25 cellular contexts compared by ENCODE assay signal in genomic region chrX:153824348-153824747, GRCh38. TPM values are rescaled to one million over a fixed set of nuclear protein-coding genes. Genes with fewer than 3 reads are reported as not detected.
DNase-seq lines count a peak whose midpoint lies in the region; ATAC-seq and TF ChIP-seq lines count a peak whose summit lies in the region.
"Had no signal": no experiment of that assay in that cellular context is flagged by ENCODE, and none has a peak within 500 bp of the region (broad histone marks: within the 10 kb centered on the region; RNA-seq: fewer than 3 reads in every experiment).

No MANE protein-coding gene starts in this region.

- H3K9me3 ChIP-seq in osteoblast (ENCODE audit: low read depth, low read length): no peaks in the 10 kb centered on the region
- H3K9me3 ChIP-seq: BE2C had no signal

- peaks cover 21% of the 10 kb centered on the region for H3K27me3 Mint-ChIP-seq in activated CD4-positive, alpha-beta T cell treated with anti-CD3 and anti-CD28 coated beads, Interleukin-2, amount 10 ng/mL, durations not matched to agents 7 days and 5 days

- DNase-seq in AG08396 (ENCODE audit: low spot score) (peak; percentile 5), H7 (peak; percentile 20), germinal center (ENCODE audit: low spot score) (peak; percentile 0), osteoblast (ENCODE audit: insufficient read length, low spot score, missing footprints) (peak; percentile 74)
- no peak for DNase-seq in activated CD4-positive, alpha-beta T cell treated with anti-CD3 and anti-CD28 coated beads, Interleukin-2, amount 10 ng/mL, durations not matched to agents 7 days and 5 days
- DNase-seq: 8988T; BE2C; C1 segment of cervical spinal cord; CD4-positive, CD25-positive, alpha-beta regulatory T cell; CD8-positive, alpha-beta memory T cell; COR-L47; DMS 273 treated with DMSO at 0.1 percent for 48 hours; DMS53; DND-41; EL; H9 had no signal

- CTCF ChIA-PET in activated CD4-positive, alpha-beta T cell treated with anti-CD3 and anti-CD28 coated beads, Interleukin-2, amount 10 ng/mL, durations not matched to agents 7 days and 5 days (lab: Charles Lee): no interaction called here

- no peak overlapping the region for H3K27ac ChIP-seq in osteoblast (ENCODE audit: low read depth, low read length)
- H3K27ac ChIP-seq: HL-60 had no signal

- H3K36me3 ChIP-seq in H7 (replicated peaks; ENCODE audit: control insufficient read depth, insufficient read depth, low read length) (no peaks in the 10 kb centered on the region; the same call in 1 of the 2 replicates), osteoblast (ENCODE audit: insufficient read depth, low read length) (no peaks in the 10 kb centered on the region)
- H3K36me3 ChIP-seq: BE2C had no signal

- H3K27ac Mint-ChIP-seq in activated CD4-positive, alpha-beta T cell treated with anti-CD3 and anti-CD28 coated beads, Interleukin-2, amount 10 ng/mL, durations not matched to agents 7 days and 5 days: no peak overlapping the region
- H3K27ac Mint-ChIP-seq: CD4-positive, CD25-positive, alpha-beta regulatory T cell; GM23338 had no signal

- POLR2A ChIA-PET in activated CD4-positive, alpha-beta T cell treated with anti-CD3 and anti-CD28 coated beads, Interleukin-2, amount 10 ng/mL, durations not matched to agents 7 days and 5 days (lab: Charles Lee): no interaction called here

- no peaks in the 10 kb centered on the region for H3K9me3 Mint-ChIP-seq in activated CD4-positive, alpha-beta T cell treated with anti-CD3 and anti-CD28 coated beads, Interleukin-2, amount 10 ng/mL, durations not matched to agents 7 days and 5 days
- H3K9me3 Mint-ChIP-seq: CD8-positive, alpha-beta memory T cell; GM23338 had no signal

- H3K36me3 Mint-ChIP-seq in activated CD4-positive, alpha-beta T cell treated with anti-CD3 and anti-CD28 coated beads, Interleukin-2, amount 10 ng/mL, durations not matched to agents 7 days and 5 days (ENCODE audit: low read depth): no peaks in the 10 kb centered on the region
- H3K36me3 Mint-ChIP-seq: CD4-positive, CD25-positive, alpha-beta regulatory T cell had no signal

- no peak overlapping the region for H2AFZ ChIP-seq in osteoblast (ENCODE audit: low read length)
- H2AFZ ChIP-seq: GM23338 had no signal

- H3K27me3 ChIP-seq in H7 (ENCODE audit: control insufficient read depth, insufficient read depth, low read length) (no peaks in the 10 kb centered on the region), osteoblast (ENCODE audit: insufficient read depth, low read length) (peaks cover 35% of the 10 kb centered on the region)
- H3K27me3 ChIP-seq: BE2C had no signal

- no peak overlapping the region for H3K4me3 ChIP-seq in H7 (ENCODE audit: insufficient read depth, low read depth, low read length)
- H3K4me3 ChIP-seq in osteoblast (ENCODE audit: insufficient read depth, low read length): no peak overlapping the region
- H3K4me3 ChIP-seq: GM12878 had no signal

- no peak overlapping the region for H3K4me2 ChIP-seq in osteoblast (ENCODE audit: insufficient read depth, low read length)

- no peaks in the 10 kb centered on the region for H3K79me2 ChIP-seq in osteoblast (ENCODE audit: insufficient read depth, low read length)

- no peak for ATAC-seq in GM18517 (IDR thresholded peaks at IDR 0.05; ENCODE audit: unreplicated experiment)
- no peak for ATAC-seq in HG03565 (IDR thresholded peaks at IDR 0.05; ENCODE audit: unreplicated experiment)
- ATAC-seq in GM18909 (IDR thresholded peaks at IDR 0.05; ENCODE audit: poor library complexity, unreplicated experiment): no peak
- ATAC-seq: GM12878, GM23338 had no signal

- no peak for TF ChIP-seq CTCF in osteoblast (IDR thresholded peaks at IDR 0.05; ENCODE audit: extremely low read depth, low read depth, low read length)

- no peaks in the 10 kb centered on the region for H4K20me1 ChIP-seq in osteoblast (ENCODE audit: insufficient read depth, low read length)

- no peaks in the 10 kb centered on the region for H3K4me1 ChIP-seq in osteoblast (ENCODE audit: insufficient read depth, low read length)

- H3K4me3 Mint-ChIP-seq in activated CD4-positive, alpha-beta T cell treated with anti-CD3 and anti-CD28 coated beads, Interleukin-2, amount 10 ng/mL, durations not matched to agents 7 days and 5 days: no peak overlapping the region
- H3K4me3 Mint-ChIP-seq: CD4-positive, CD25-positive, alpha-beta regulatory T cell; H9 had no signal

- peaks cover 40% of the 10 kb centered on the region for H3K4me1 Mint-ChIP-seq in activated CD4-positive, alpha-beta T cell treated with anti-CD3 and anti-CD28 coated beads, Interleukin-2, amount 10 ng/mL, durations not matched to agents 7 days and 5 days

RNA-seq across cellular contexts. Expression of gene PDZD4, which starts 6.0 kb away (rescaled TPM):
- 73.0 and 76.3 TPM in 2 replicates for total RNA-seq in H7 (2014; rRNA removed; shearing (Covaris generic))
- under 0.01 TPM in 2 replicates for total RNA-seq in osteoblast
- total RNA-seq in activated CD4-positive, alpha-beta T cell treated with anti-CD3 and anti-CD28 coated beads, Interleukin-2, amount 10 ng/mL, durations not matched to agents 7 days and 5 days: under 1 TPM; 0.32 to 0.60 TPM

RNA-seq across cellular contexts. Expression of gene SSR4, which starts 29.9 kb away (rescaled TPM):
- 148 and 198 TPM in 2 replicates for total RNA-seq in H7 (2014; rRNA removed; shearing (Covaris generic))
- 156 and 172 TPM in 2 replicates for total RNA-seq in osteoblast
- 100 to 1,000 TPM; 193 to 203 TPM for total RNA-seq in activated CD4-positive, alpha-beta T cell treated with anti-CD3 and anti-CD28 coated beads, Interleukin-2, amount 10 ng/mL, durations not matched to agents 7 days and 5 days

RNA-seq across cellular contexts. Expression of gene IDH3G, which starts 30.2 kb away (rescaled TPM):
- 63.3 and 76.2 TPM in 2 replicates for total RNA-seq in H7 (2014; rRNA removed; shearing (Covaris generic))
- 40.2 and 42.7 TPM in 2 replicates for total RNA-seq in osteoblast
- total RNA-seq in activated CD4-positive, alpha-beta T cell treated with anti-CD3 and anti-CD28 coated beads, Interleukin-2, amount 10 ng/mL, durations not matched to agents 7 days and 5 days: 10 to 100 TPM; 60.1 to 64.8 TPM

RNA-seq across cellular contexts. Expression of gene SRPK3, which starts 43.5 kb away (rescaled TPM):
- not detected in 2 replicates for total RNA-seq in H7 (2014; rRNA removed; shearing (Covaris generic))
- 0.36 TPM in 1 of 2 replicates, not detected in the other for total RNA-seq in osteoblast
- total RNA-seq in activated CD4-positive, alpha-beta T cell treated with anti-CD3 and anti-CD28 coated beads, Interleukin-2, amount 10 ng/mL, durations not matched to agents 7 days and 5 days: not detected
- total RNA-seq: A673; CD4-positive, CD25-positive, alpha-beta regulatory T cell; CD8-positive, alpha-beta memory T cell; G401; GM12878; GM23338; H9; HT1080 had no signal

Comparison
In these comparisons a context has a peak if more than half of its experiments do, and no peak if none do; other contexts are left out.
1. RNA of gene PDZD4, which starts 6.0 kb away (total RNA-seq): 73.0 to 76.3 TPM in H7; 0.32 to 0.60 TPM in activated CD4-positive, alpha-beta T cell treated with anti-CD3 and anti-CD28 coated beads, Interleukin-2, amount 10 ng/mL, durations not matched to agents 7 days and 5 days and under 0.01 TPM in osteoblast; every median in the first group is over 10 times any median in the second.